Comparison of ENCODE assay signal across 1 cellular context in the genomic region with DNA sequence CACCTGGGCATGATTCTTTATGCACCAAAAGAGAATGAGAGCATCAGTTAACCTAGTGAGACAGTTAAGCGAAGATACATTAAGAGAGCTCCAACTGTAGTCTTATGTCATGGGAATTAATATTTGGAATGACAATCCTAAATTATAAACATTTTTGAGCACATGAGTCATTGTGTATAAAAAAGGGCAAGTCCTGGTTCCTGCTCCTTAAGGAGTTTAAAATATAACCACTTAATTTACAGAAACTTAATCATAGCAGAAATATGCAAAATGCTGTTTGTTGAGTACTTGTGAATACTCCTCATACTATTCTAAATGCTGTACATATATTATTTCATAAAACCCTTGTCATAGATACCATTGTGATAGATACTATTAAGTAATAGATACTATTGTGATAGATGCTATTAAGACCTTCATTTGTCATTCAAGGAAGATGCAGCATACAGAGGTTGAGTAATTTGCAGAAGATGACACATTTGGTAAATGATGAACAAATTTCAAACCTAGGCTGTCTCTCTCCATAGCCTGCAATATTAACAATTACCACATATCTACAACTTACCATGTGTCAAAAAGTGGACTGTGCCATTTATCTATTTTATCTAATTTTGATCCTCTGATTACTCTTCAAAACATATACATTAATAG.
TF ChIP-seq lines count a peak whose summit lies in the region.

No MANE protein-coding gene starts in this region.

TF ChIP-seq in SK-N-SH treated with all-trans-retinoic acid at 6 μM for 48 hours, 23 proteins besides CTCF, POLR2A, EP300 and RAD21 (continued from another document):
- TF ChIP-seq POU6F1 (CRISPR knock-in tag; IDR thresholded peaks at IDR 0.05; ENCODE audit: borderline replicate concordance, low read depth): 0 out of 2 replicates have a peak, but pooled peaks have one; percentile 4
